ENCODE assay signal across 22 cellular contexts in the genomic region with DNA sequence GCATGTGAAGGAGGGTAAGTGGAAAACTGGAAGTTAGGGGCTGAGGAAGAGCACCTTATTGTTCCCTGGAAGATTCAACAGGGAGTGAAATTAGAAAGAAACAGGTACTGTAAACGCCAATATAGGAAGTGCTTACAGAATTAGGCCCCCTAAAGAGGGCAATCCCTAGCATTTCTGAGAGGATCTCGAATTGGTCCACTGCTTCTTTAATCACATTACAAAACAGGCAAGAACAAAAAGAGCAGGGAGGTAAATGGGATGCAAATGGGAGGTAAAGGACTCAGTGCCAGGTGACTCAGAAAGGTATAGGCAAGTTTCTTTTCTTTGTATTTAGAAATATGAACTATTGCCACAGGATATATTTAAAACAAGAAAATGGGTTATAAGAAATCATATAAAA.
"Had no signal": no experiment of that assay in that cellular context is flagged by ENCODE, and none has a peak within 500 bp of the region (broad histone marks: within the 10 kb centered on the region; RNA-seq: fewer than 3 reads in every experiment).

No MANE protein-coding gene starts in this region.

- H3K36me3 Mint-ChIP-seq: activated naive CD8-positive, alpha-beta T cell treated with anti-CD3 and anti-CD28 coated beads for 36 hours; T-cell had no signal

- H3K4me3 ChIP-seq: SK-N-MC had no signal

- H3K27ac Mint-ChIP-seq: activated CD4-positive, alpha-beta memory T cell treated with anti-CD3 and anti-CD28 coated beads, Interleukin-2, amount 10 ng/mL, durations not matched to agents 7 days and 5 days; activated CD4-positive, alpha-beta T cell treated with anti-CD3 and anti-CD28 coated beads for 36 hours; activated naive CD4-positive, alpha-beta T cell treated with anti-CD3 and anti-CD28 coated beads for 36 hours; activated naive CD8-positive, alpha-beta T cell treated with anti-CD3 and anti-CD28 coated beads for 36 hours; activated T-helper 17 cell treated with anti-CD3 and anti-CD28 coated beads, Interleukin-2, amount 50 U/mL, for 72 hours; T-cell had no signal

- H3K27ac ChIP-seq: brain microvascular endothelial cell, SK-N-MC, VCaP had no signal

- ATAC-seq: activated CD4-positive, alpha-beta T cell treated with anti-CD3 and anti-CD28 coated beads for 36 hours; activated T-helper 17 cell treated with anti-CD3 and anti-CD28 coated beads, Interleukin-2, amount 50 U/mL, for 72 hours; T-cell had no signal

- H3K27me3 ChIP-seq: brain microvascular endothelial cell had no signal

- H3K36me3 ChIP-seq: brain microvascular endothelial cell had no signal

- H3K4me3 Mint-ChIP-seq: activated CD4-positive, alpha-beta memory T cell treated with anti-CD3 and anti-CD28 coated beads, Interleukin-2, amount 10 ng/mL, durations not matched to agents 7 days and 5 days; activated CD4-positive, alpha-beta T cell treated with anti-CD3 and anti-CD28 coated beads for 36 hours; activated naive CD4-positive, alpha-beta T cell treated with anti-CD3 and anti-CD28 coated beads for 36 hours; activated naive CD8-positive, alpha-beta T cell treated with anti-CD3 and anti-CD28 coated beads for 36 hours; activated T-helper 17 cell treated with anti-CD3 and anti-CD28 coated beads, Interleukin-2, amount 50 U/mL, for 72 hours; T-cell had no signal

- H3K4me1 Mint-ChIP-seq: activated CD4-positive, alpha-beta memory T cell treated with anti-CD3 and anti-CD28 coated beads, Interleukin-2, amount 10 ng/mL, durations not matched to agents 7 days and 5 days; activated CD4-positive, alpha-beta T cell treated with anti-CD3 and anti-CD28 coated beads for 36 hours; activated naive CD8-positive, alpha-beta T cell treated with anti-CD3 and anti-CD28 coated beads for 36 hours; activated T-helper 17 cell treated with anti-CD3 and anti-CD28 coated beads, Interleukin-2, amount 50 U/mL, for 72 hours; T-cell had no signal

- DNase-seq: activated CD4-positive, alpha-beta memory T cell treated with anti-CD3 and anti-CD28 coated beads, Interleukin-2, amount 10 ng/mL, durations not matched to agents 7 days and 5 days; activated CD4-positive, alpha-beta T cell treated with anti-CD3 and anti-CD28 coated beads for 36 hours; activated CD4-positive, alpha-beta T cell treated with anti-CD3 and anti-CD28 coated beads, Interleukin-2, amount 50 U/mL, for 1 hour; activated gamma-delta T cell; activated naive CD4-positive, alpha-beta T cell treated with anti-CD3 and anti-CD28 coated beads for 36 hours; activated naive CD8-positive, alpha-beta T cell treated with anti-CD3 and anti-CD28 coated beads for 36 hours; activated T-cell treated with anti-CD3 and anti-CD28 coated beads for 4 hours; activated T-cell treated with anti-CD3 and anti-CD28 coated beads, Interleukin-2, amount 50 U/mL, for 48 hours; brain microvascular endothelial cell; cerebellar nuclear complex; MM.1S; NCI-H1105; NCI-H1436; NCI-H1694 treated with DMSO at 0.1 percent for 48 hours; NCI-H2029 treated with DMSO at 0.1 percent for 48 hours; NCI-H446; NCI-H524; T-cell; T-helper 2 cell had no signal

- H3K9me3 Mint-ChIP-seq: activated CD4-positive, alpha-beta memory T cell treated with anti-CD3 and anti-CD28 coated beads, Interleukin-2, amount 10 ng/mL, durations not matched to agents 7 days and 5 days; activated naive CD4-positive, alpha-beta T cell treated with anti-CD3 and anti-CD28 coated beads for 36 hours; activated naive CD8-positive, alpha-beta T cell treated with anti-CD3 and anti-CD28 coated beads for 36 hours; activated T-helper 17 cell treated with anti-CD3 and anti-CD28 coated beads, Interleukin-2, amount 50 U/mL, for 72 hours; T-cell had no signal
